Comparison of ENCODE assay signal across 24 cellular contexts in the genomic region with DNA sequence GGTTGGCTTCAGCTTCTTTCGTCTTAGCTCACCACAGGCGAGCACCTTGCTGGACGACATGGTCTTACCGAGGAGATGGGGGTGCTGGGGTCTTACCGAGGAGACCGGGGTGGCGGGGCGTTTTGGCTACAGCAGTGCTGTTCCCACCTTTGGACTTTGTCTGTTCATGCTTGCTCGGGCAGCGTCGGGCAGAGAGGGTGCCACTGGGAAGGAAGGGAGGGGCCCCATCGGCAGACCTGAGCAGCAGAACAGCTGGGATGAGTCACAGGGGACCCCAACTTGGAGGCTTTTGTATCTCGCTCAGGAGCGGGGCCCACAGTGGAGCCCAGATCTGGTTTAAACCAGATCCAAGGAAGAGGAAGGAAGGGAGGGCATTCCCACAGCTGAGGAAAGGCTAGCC.
"Had no signal": no experiment of that assay in that cellular context is flagged by ENCODE, and none has a peak within 500 bp of the region (broad histone marks: within the 10 kb centered on the region; RNA-seq: fewer than 3 reads in every experiment).

No MANE protein-coding gene starts in this region.

- H3K27ac Mint-ChIP-seq: immature natural killer cell, nephron, type B pancreatic cell had no signal

- H3K9me3 Mint-ChIP-seq: immature natural killer cell; stimulated activated effector memory CD8-positive, alpha-beta T cell treated with anti-CD3 and anti-CD28 coated beads, Interleukin-12 subunit alpha, Interleukin-12 subunit beta, amount 100 ng/mL, for 72 hours had no signal

- H3K4me3 ChIP-seq: esophagus muscularis mucosa, gastrocnemius medialis, left ventricle myocardium inferior, lower lobe of right lung, right atrium auricular region, suprapubic skin, thyroid gland had no signal

- ATAC-seq: gastrocnemius medialis; stimulated activated effector memory CD8-positive, alpha-beta T cell treated with anti-CD3 and anti-CD28 coated beads, Interleukin-12 subunit alpha, Interleukin-12 subunit beta, amount 100 ng/mL, for 72 hours; stimulated activated naive CD8-positive, alpha-beta T cell treated with anti-CD3 and anti-CD28 coated beads, Interleukin-15, Interleukin-2, amounts not matched to agents 100 U/mL and 50 U/mL, for 24 hours had no signal

- H3K9me3 ChIP-seq: esophagus muscularis mucosa, gastrocnemius medialis, lower lobe of right lung, neutrophil, right atrium auricular region, suprapubic skin, thyroid gland had no signal

- FAIRE-seq: keratinocyte, urothelium cell line had no signal

- DNase-seq: cortex of kidney; effector memory CD4-positive, alpha-beta T cell; gastrocnemius medialis; glutamatergic neuron; immature natural killer cell; left ventricle myocardium inferior; lower lobe of right lung; mesenchymal stem cell; midbrain; naive B cell; stimulated activated CD4-positive, alpha-beta T cell treated with anti-CD3 and anti-CD28 coated beads, Interleukin-4, amount 100 ng/mL, for 1 hour; stimulated activated CD8-positive, alpha-beta memory T cell treated with anti-CD3 and anti-CD28 coated beads, Interleukin-4, amount 100 ng/mL, for 48 hours; stimulated activated naive CD8-positive, alpha-beta T cell treated with anti-CD3 and anti-CD28 coated beads, Interleukin-15, Interleukin-2, amounts not matched to agents 100 U/mL and 50 U/mL, for 24 hours; thyroid gland had no signal

- H3K27me3 ChIP-seq: esophagus muscularis mucosa, gastrocnemius medialis, neutrophil, right atrium auricular region, suprapubic skin, thyroid gland had no signal

- H3K27me3 Mint-ChIP-seq: naive B cell, type B pancreatic cell had no signal

- H3K27ac ChIP-seq: epithelial cell of prostate, esophagus muscularis mucosa, gastrocnemius medialis, left ventricle myocardium inferior, lower lobe of right lung, neutrophil, right atrium auricular region, suprapubic skin, thyroid gland had no signal

- H3K4me3 Mint-ChIP-seq: immature natural killer cell; nephron; stimulated activated effector memory CD8-positive, alpha-beta T cell treated with anti-CD3 and anti-CD28 coated beads, Interleukin-12 subunit alpha, Interleukin-12 subunit beta, amount 100 ng/mL, for 72 hours; type B pancreatic cell had no signal

- H3K4me1 ChIP-seq: esophagus muscularis mucosa, gastrocnemius medialis, left ventricle myocardium inferior, lower lobe of right lung, right atrium auricular region, suprapubic skin had no signal
